In the genomic region with DNA sequence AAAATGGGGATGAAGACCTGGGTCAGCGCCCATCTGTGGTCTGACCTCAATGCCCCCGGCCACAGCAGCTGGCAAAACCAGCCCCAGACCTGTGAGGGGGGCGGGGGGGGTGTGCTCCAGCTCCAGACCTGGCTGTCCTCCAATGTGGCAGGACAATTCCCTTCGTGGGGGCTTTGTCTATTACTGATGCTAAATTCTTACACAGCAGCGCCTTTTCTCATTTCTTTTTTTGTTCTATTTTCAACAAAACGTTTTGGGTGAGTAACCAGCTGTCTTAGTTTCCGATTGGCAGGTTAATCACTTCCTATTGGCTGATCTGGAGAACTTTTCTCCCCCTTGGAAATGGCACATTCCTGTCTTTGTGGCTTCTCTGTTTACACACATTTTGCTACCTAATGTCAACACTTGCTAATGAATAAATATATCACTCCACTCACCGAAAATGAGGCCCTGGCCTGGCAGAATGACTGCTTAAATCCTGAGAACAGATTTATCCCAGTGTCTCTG, we compare ENCODE assay signal across 8 cellular contexts. TPM values are rescaled to one million over a fixed set of nuclear protein-coding genes. Genes with fewer than 3 reads are reported as not detected.
DNase-seq lines count a peak whose midpoint lies in the region; ATAC-seq and TF ChIP-seq lines count a peak whose summit lies in the region.

No MANE protein-coding gene starts in this region.

- no peak for ATAC-seq in stimulated activated naive CD8-positive, alpha-beta T cell treated with anti-CD3 and anti-CD28 coated beads, Interleukin-15, Interleukin-2, amounts not matched to agents 100 U/mL and 50 U/mL, for 24 hours
- ATAC-seq in GM21526 (IDR thresholded peaks at IDR 0.05; ENCODE audit: low FRiP score, unreplicated experiment) = no peak

- H3K27ac ChIP-seq in SJSA1 (peak overlapping the region; percentile 7; the same call in 1 of the 2 replicates), hepatocyte (peak overlapping the region; percentile 100)

- H3K9me3 Mint-ChIP-seq in stimulated activated naive CD8-positive, alpha-beta T cell treated with anti-CD3 and anti-CD28 coated beads, Interleukin-15, Interleukin-2, amounts not matched to agents 100 ng/mL and 50 ng/mL, for 24 hours = no peaks in the 10 kb centered on the region

- H3K4me1 ChIP-seq in SJSA1 (replicated peaks) = peaks cover 67% of the 10 kb centered on the region
- H3K4me1 ChIP-seq in hepatocyte (ENCODE audit: insufficient read depth) = peaks cover 55% of the 10 kb centered on the region

- 26% methylated on average over 8 of the region's 8 CpGs for WGBS in hepatocyte (ENCODE audit: low lambda C conversion rate, missing lambda C conversion rate)

- H3K9me3 ChIP-seq in SJSA1 (replicated peaks) (no peaks in the 10 kb centered on the region), hepatocyte (ENCODE audit: low read depth) (no peaks in the 10 kb centered on the region)

- H4K20me1 ChIP-seq in hepatocyte (ENCODE audit: insufficient read depth, poor library complexity, severe bottlenecking) = peaks cover 98% of the 10 kb centered on the region

- H3K79me2 ChIP-seq in hepatocyte = peaks cover 99% of the 10 kb centered on the region

- H3K4me3 ChIP-seq in SJSA1 (peak overlapping the region; percentile 99), hepatocyte (peak overlapping the region; percentile 92)

- no peak for TF ChIP-seq CTCF in hepatocyte (IDR thresholded peaks at IDR 0.05; ENCODE audit: poor library complexity)

- no peak for DNase-seq in stimulated activated naive CD8-positive, alpha-beta T cell treated with anti-CD3 and anti-CD28 coated beads, Interleukin-15, Interleukin-2, amounts not matched to agents 100 U/mL and 50 U/mL, for 24 hours
- DNase-seq in SJSA1 (ENCODE audit: low read depth in 1 of 2, low spot score in 2 of 2) = peak; percentile 62 to 86
- DNase-seq in hepatocyte (ENCODE audit: low spot score) = no peak
- peak; percentile 63 for DNase-seq in superior temporal gyrus (ENCODE audit: extremely low spot score)
- DNase-seq in dedifferentiated amniotic fluid mesenchymal stem cell (ENCODE audit: extremely low spot score) = no peak
- DNase-seq in activated T-cell treated with anti-CD3 and anti-CD28 coated beads for 4 hours = no peak

- peak overlapping the region; percentile 98 for H3K4me3 Mint-ChIP-seq in stimulated activated naive CD8-positive, alpha-beta T cell treated with anti-CD3 and anti-CD28 coated beads, Interleukin-15, Interleukin-2, amounts not matched to agents 100 ng/mL and 50 ng/mL, for 24 hours

- peaks cover 3% of the 10 kb centered on the region for H3K27me3 Mint-ChIP-seq in stimulated activated naive CD8-positive, alpha-beta T cell treated with anti-CD3 and anti-CD28 coated beads, Interleukin-15, Interleukin-2, amounts not matched to agents 100 ng/mL and 50 ng/mL, for 24 hours

- H2AFZ ChIP-seq in hepatocyte = no peak overlapping the region

- no peaks in the 10 kb centered on the region for H3K9me2 ChIP-seq in hepatocyte (replicated peaks; ENCODE audit: insufficient read depth)

- H3K36me3 Mint-ChIP-seq in stimulated activated naive CD8-positive, alpha-beta T cell treated with anti-CD3 and anti-CD28 coated beads, Interleukin-15, Interleukin-2, amounts not matched to agents 100 ng/mL and 50 ng/mL, for 24 hours (ENCODE audit: low read depth) = peaks cover 71% of the 10 kb centered on the region

- H3K4me1 Mint-ChIP-seq in stimulated activated naive CD8-positive, alpha-beta T cell treated with anti-CD3 and anti-CD28 coated beads, Interleukin-15, Interleukin-2, amounts not matched to agents 100 ng/mL and 50 ng/mL, for 24 hours (ENCODE audit: low read depth) = peaks cover 74% of the 10 kb centered on the region

- H3K27me3 ChIP-seq in SJSA1 (replicated peaks) (no peaks in the 10 kb centered on the region), hepatocyte (no peaks in the 10 kb centered on the region)

- H3K4me2 ChIP-seq in hepatocyte = peak overlapping the region; percentile 97

- H3K36me3 ChIP-seq in SJSA1 = peaks cover 87% of the 10 kb centered on the region
- H3K36me3 ChIP-seq in hepatocyte (replicated peaks; ENCODE audit: insufficient read depth, low read depth) = no peaks in the 10 kb centered on the region

- no peak overlapping the region for H3K27ac Mint-ChIP-seq in stimulated activated naive CD8-positive, alpha-beta T cell treated with anti-CD3 and anti-CD28 coated beads, Interleukin-15, Interleukin-2, amounts not matched to agents 100 ng/mL and 50 ng/mL, for 24 hours

RNA-seq across cellular contexts. Expression of a gene that starts 4.4 kb away (rescaled TPM):
- total RNA-seq in SJSA1 (2014; rRNA removed; shearing (Covaris generic)) = 52.2 and 64.5 TPM in 2 replicates
- total RNA-seq in hepatocyte = 66.2 and 71.1 TPM in 2 replicates
- 61.5 and 65.4 TPM in 2 replicates for polyA plus RNA-seq in hepatocyte

Comparison
In these comparisons a context has a peak if more than half of its experiments do, and no peak if none do; other contexts are left out.
1. DNase-seq: peak in SJSA1 (2 of 2) and superior temporal gyrus (single experiment); none in stimulated activated naive CD8-positive, alpha-beta T cell treated with anti-CD3 and anti-CD28 coated beads, Interleukin-15, Interleukin-2, amounts not matched to agents 100 U/mL and 50 U/mL, for 24 hours (single experiment), hepatocyte (single experiment), dedifferentiated amniotic fluid mesenchymal stem cell (single experiment) and activated T-cell treated with anti-CD3 and anti-CD28 coated beads for 4 hours (single experiment).